18 cellular contexts compared by ENCODE assay signal in genomic region chr4:53900275-53900649, GRCh38.
DNase-seq lines count a peak whose midpoint lies in the region; ATAC-seq, FAIRE-seq and TF ChIP-seq lines count a peak whose summit lies in the region.
"Had no signal": no experiment of that assay in that cellular context is flagged by ENCODE, and none has a peak within 500 bp of the region (broad histone marks: within the 10 kb centered on the region; RNA-seq: fewer than 3 reads in every experiment).

No MANE protein-coding gene starts in this region.

- H3K27ac ChIP-seq in right cardiac atrium (ENCODE audit: low read length) (no peak overlapping the region), urinary bladder (ENCODE audit: low read depth) (peak overlapping the region; percentile 68)
- H3K27ac ChIP-seq: KMS-11 had no signal

- H3K36me3 ChIP-seq in urinary bladder (ENCODE audit: insufficient read depth): no peaks in the 10 kb centered on the region

- ATAC-seq in SK-N-SH treated with all-trans-retinoic acid at 6 μM for 48 hours (peak; percentile 46), right cardiac atrium (peak; percentile 11 to 29), sciatic nerve (peak; percentile 10)
- ATAC-seq: activated CD4-positive, alpha-beta T cell treated with anti-CD3 and anti-CD28 coated beads for 36 hours; left colon had no signal

- H3K27me3 ChIP-seq in right cardiac atrium (ENCODE audit: control insufficient read depth, insufficient read depth): no peaks in the 10 kb centered on the region

- intact Hi-C loops in right cardiac atrium (cut with DNase I) (loop anchor here in 2 of 4 donors (10.0 kb wide), 3 partner anchors 195 to 405 kb away; partner anchors contain the start of gene PDGFRA (in 1 of the 2)), sciatic nerve (cut with DNase I) (no loop called here)

- H3K9me3 ChIP-seq in right cardiac atrium (ENCODE audit: control insufficient read depth, low read length): no peaks in the 10 kb centered on the region

- H3K4me1 ChIP-seq in right cardiac atrium (ENCODE audit: control insufficient read depth, insufficient read depth, low read length) (peaks cover 4% of the 10 kb centered on the region), urinary bladder (ENCODE audit: insufficient read depth) (no peaks in the 10 kb centered on the region)

- no peak for DNase-seq in right cardiac atrium
- no peak for DNase-seq in sciatic nerve (ENCODE audit: low spot score)
- no peak for DNase-seq in epidermal melanocyte (ENCODE audit: insufficient read length, low spot score)
- DNase-seq in NCI-H2196 treated with DMSO at 0.1 percent for 48 hours (lab: John Stamatoyannopoulos, UW; ENCODE audit: unreplicated experiment): no peak
- DNase-seq in RCC 7860 (ENCODE audit: low spot score): no peak
- DNase-seq: activated CD4-positive, alpha-beta T cell treated with anti-CD3 and anti-CD28 coated beads for 36 hours; CD4-positive, alpha-beta memory T cell; H7; left colon; NCI-H1436 treated with DMSO at 0.1 percent for 48 hours; NCI-H524; NK-92 treated with Interleukin-12 subunit alpha and Interleukin-12 subunit beta, amount 100 ng/mL, for 24 hours; posterior cingulate gyrus; stimulated activated CD4-positive, alpha-beta T cell treated with anti-CD3 and anti-CD28 coated beads, Interleukin-1b, Interleukin-23, amount 100 ng/mL, for 48 hours had no signal

- no peak for FAIRE-seq in RCC 7860 (lab: Jason Lieb, UNC)
- FAIRE-seq: HTR-8/SVneo had no signal

- H3K4me3 ChIP-seq in right cardiac atrium (ENCODE audit: low read length) (no peak overlapping the region), urinary bladder (ENCODE audit: low read depth, low read length) (no peak overlapping the region)

- WGBS in right cardiac atrium: 60% methylated on average over 3 of the region's 3 CpGs
- 60% methylated on average over 3 of the region's 3 CpGs for WGBS in urinary bladder

TF ChIP-seq in SK-N-SH treated with all-trans-retinoic acid at 6 μM for 48 hours, 23 proteins besides CTCF, POLR2A, EP300 and RAD21:
- TF ChIP-seq ZNF565 (CRISPR knock-in tag; conservative IDR thresholded peaks at IDR 0.05; ENCODE audit: low read depth) (no peak), ARNTL (CRISPR knock-in tag; IDR thresholded peaks at IDR 0.05; ENCODE audit: borderline replicate concordance, low read depth) (no peak), CREB5 (CRISPR knock-in tag; IDR thresholded peaks at IDR 0.05; ENCODE audit: low read depth) (no peak), PATZ1 (CRISPR knock-in tag; IDR thresholded peaks at IDR 0.05; ENCODE audit: borderline replicate concordance) (no peak), POU6F1 (CRISPR knock-in tag; IDR thresholded peaks at IDR 0.05; ENCODE audit: borderline replicate concordance, low read depth) (no peak), ZNF70 (CRISPR knock-in tag; IDR thresholded peaks at IDR 0.05) (no peak), OSR1 (CRISPR knock-in tag; IDR thresholded peaks at IDR 0.05) (no peak), CSDC2 (CRISPR knock-in tag; IDR thresholded peaks at IDR 0.05) (no peak), ZFP3 (CRISPR knock-in tag; IDR thresholded peaks at IDR 0.05) (no peak), PPARA (CRISPR knock-in tag; IDR thresholded peaks at IDR 0.05; ENCODE audit: borderline replicate concordance) (no peak), SNAI2 (CRISPR knock-in tag; IDR thresholded peaks at IDR 0.05) (no peak), GLIS3 (CRISPR knock-in tag; IDR thresholded peaks at IDR 0.05) (no peak), ZFP30 (CRISPR knock-in tag; IDR thresholded peaks at IDR 0.05) (no peak), TCF4 (CRISPR knock-in tag; IDR thresholded peaks at IDR 0.05; ENCODE audit: borderline replicate concordance) (no peak), BACH2 (CRISPR knock-in tag; IDR thresholded peaks at IDR 0.05; ENCODE audit: borderline replicate concordance) (no peak), RARB (CRISPR knock-in tag; IDR thresholded peaks at IDR 0.05) (no peak), CSRNP3 (CRISPR knock-in tag; IDR thresholded peaks at IDR 0.05) (no peak)
